In the genomic region with DNA sequence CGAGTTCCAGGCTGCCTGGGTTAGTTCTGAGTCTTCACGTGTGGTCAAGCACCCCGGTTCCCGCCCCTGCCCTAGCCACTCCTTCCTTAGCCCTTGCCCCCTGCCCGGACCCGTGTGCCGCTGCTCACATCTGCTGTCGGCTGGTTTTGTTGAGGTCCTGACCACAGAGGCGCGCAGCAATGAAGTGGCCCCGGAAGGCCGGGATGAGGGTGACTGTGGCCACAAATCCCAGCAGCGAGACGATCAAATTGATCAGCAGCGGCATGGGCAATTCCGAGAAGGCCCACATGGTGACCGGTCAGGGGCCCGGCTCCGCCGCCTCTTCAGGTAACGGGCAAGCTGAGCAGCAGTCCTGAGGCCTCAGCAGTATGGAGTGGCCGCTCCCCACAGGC, we compare ENCODE assay signal across 6 cellular contexts. TPM values are rescaled to one million over a fixed set of nuclear protein-coding genes. Genes with fewer than 3 reads are reported as not detected.
DNase-seq lines count a peak whose midpoint lies in the region; ATAC-seq and TF ChIP-seq lines count a peak whose summit lies in the region.

No MANE protein-coding gene starts in this region.

- H3K4me1 ChIP-seq in NT2/D1 (ENCODE audit: insufficient read depth, insufficient read length) (peaks cover 10% of the 10 kb centered on the region), subcutaneous abdominal adipose tissue (ENCODE audit: control insufficient read depth in 5 of 5, insufficient read depth in 5 of 5, low read length in 5 of 5) (peaks cover 11 to 33% (median 31%) of the 10 kb centered on the region in 5 donors)

- no peak for TF ChIP-seq CTCF in fibroblast of mammary gland (conservative IDR thresholded peaks at IDR 0.05; ENCODE audit: control insufficient read depth, insufficient read depth, low read depth, low read length)

- H3K36me3 Mint-ChIP-seq in activated T-cell treated with anti-CD3 and anti-CD28 coated beads, Interleukin-2, amount 50 U/mL, for 72 hours (ENCODE audit: insufficient read depth in 2 of 2), result peaks cover 11 to 15% of the 10 kb centered on the region in 2 donors

- H3K9me3 Mint-ChIP-seq in activated T-cell treated with anti-CD3 and anti-CD28 coated beads, Interleukin-2, amount 50 U/mL, for 72 hours, result no peaks in the 10 kb centered on the region

- H3K4me3 ChIP-seq in NT2/D1 (ENCODE audit: insufficient read length, low read depth), result peak overlapping the region; percentile 78
- peak overlapping the region; percentile 89 for H3K4me3 ChIP-seq in fibroblast of mammary gland (ENCODE audit: control insufficient read depth, low read depth, low read length)
- peak overlapping the region; percentile 81 to 93 (median 89) for H3K4me3 ChIP-seq in subcutaneous abdominal adipose tissue (ENCODE audit: low read depth in 1 of 5, low read length in 5 of 5)

- H3K27ac ChIP-seq in subcutaneous abdominal adipose tissue (ENCODE audit: low read depth, low read length), result peak overlapping the region; percentile 92

- H3K27ac Mint-ChIP-seq in activated T-cell treated with anti-CD3 and anti-CD28 coated beads, Interleukin-2, amount 50 U/mL, for 72 hours, result peak overlapping the region; percentile 95

- peaks cover 58% of the 10 kb centered on the region for H3K4me1 Mint-ChIP-seq in activated T-cell treated with anti-CD3 and anti-CD28 coated beads, Interleukin-2, amount 50 U/mL, for 72 hours (ENCODE audit: low read depth)

- H3K9me3 ChIP-seq in NT2/D1 (ENCODE audit: insufficient read depth, low read length) (0 out of 2 replicates have a peak, but pooled peaks cover under 1% of the 10 kb centered on the region), subcutaneous abdominal adipose tissue (ENCODE audit: control insufficient read depth in 5 of 5, low read length in 5 of 5) (no peaks in the 10 kb centered on the region)

- peak overlapping the region; percentile 92 for H3K9ac ChIP-seq in NT2/D1 (ENCODE audit: insufficient read length, low read depth)
- H3K9ac ChIP-seq in subcutaneous abdominal adipose tissue (ENCODE audit: low read length in 5 of 5), result peak overlapping the region; percentile 2 to 93 (median 88)

- H3K4me3 Mint-ChIP-seq in activated T-cell treated with anti-CD3 and anti-CD28 coated beads, Interleukin-2, amount 50 U/mL, for 72 hours, result peak overlapping the region; percentile 85 to 92

- H3K36me3 ChIP-seq in NT2/D1 (ENCODE audit: insufficient read depth, insufficient read length, low read length), result peaks cover 28% of the 10 kb centered on the region
- H3K36me3 ChIP-seq in subcutaneous abdominal adipose tissue (ENCODE audit: control insufficient read depth in 5 of 5, insufficient read depth in 5 of 5, low read length in 5 of 5), result peaks cover 6 to 24% (median 20%) of the 10 kb centered on the region in 5 donors

- no peaks in the 10 kb centered on the region for H3K27me3 Mint-ChIP-seq in activated T-cell treated with anti-CD3 and anti-CD28 coated beads, Interleukin-2, amount 50 U/mL, for 72 hours (ENCODE audit: low read depth)

- no peaks in the 10 kb centered on the region for H3K27me3 ChIP-seq in NT2/D1 (ENCODE audit: insufficient read depth, insufficient read length)
- H3K27me3 ChIP-seq in subcutaneous abdominal adipose tissue (ENCODE audit: control insufficient read depth in 5 of 5, insufficient read depth in 4 of 5, low read length in 5 of 5), result no peaks in the 10 kb centered on the region

- peak; percentile 50 to 59 for ATAC-seq in activated T-cell treated with anti-CD3 and anti-CD28 coated beads, Interleukin-2, amount 50 U/mL, for 72 hours (replicated peaks in 1 of 2)

- DNase-seq in activated T-cell treated with anti-CD3 and anti-CD28 coated beads, Interleukin-2, amount 50 U/mL, for 72 hours, result peak; percentile 59 to 61
- no peak for DNase-seq in activated T-cell treated with anti-CD3 and anti-CD28 coated beads, Interleukin-2, amount 50 U/mL, for 48 hours
- no peak for DNase-seq in NT2/D1 (ENCODE audit: low read depth, low spot score)
- DNase-seq in fibroblast of mammary gland (ENCODE audit: low read depth), result peak; percentile 21
- DNase-seq in NOMO-1 treated with DMSO at 0.1 percent for 48 hours (lab: John Stamatoyannopoulos, UW; ENCODE audit: unreplicated experiment), result no peak

RNA-seq across cellular contexts. Expression of a gene that starts 0.3 kb away (rescaled TPM):
- 10 to 100 TPM; 63.8 to 81.9 TPM for total RNA-seq in activated T-cell treated with anti-CD3 and anti-CD28 coated beads, Interleukin-2, amount 50 U/mL, for 72 hours

RNA-seq across cellular contexts. Expression of a gene that starts 5.8 kb away (rescaled TPM):
- total RNA-seq in activated T-cell treated with anti-CD3 and anti-CD28 coated beads, Interleukin-2, amount 50 U/mL, for 72 hours, result 10 to 100 TPM; 21.0 to 21.1 TPM

RNA-seq across cellular contexts. Expression of a gene that starts 16.7 kb away (rescaled TPM):
- total RNA-seq in activated T-cell treated with anti-CD3 and anti-CD28 coated beads, Interleukin-2, amount 50 U/mL, for 72 hours, result 10 to 100 TPM; 31.6 to 42.5 TPM

RNA-seq across cellular contexts. Expression of a gene that starts 20.0 kb away (rescaled TPM):
- 10 to 100 TPM; 31.9 to 34.1 TPM for total RNA-seq in activated T-cell treated with anti-CD3 and anti-CD28 coated beads, Interleukin-2, amount 50 U/mL, for 72 hours

RNA-seq across cellular contexts. Expression of a gene that starts 33.7 kb away (rescaled TPM):
- 10 to 100 TPM; 24.0 to 24.2 TPM for total RNA-seq in activated T-cell treated with anti-CD3 and anti-CD28 coated beads, Interleukin-2, amount 50 U/mL, for 72 hours

Comparison
In these comparisons a context has a peak if more than half of its experiments do, and no peak if none do; other contexts are left out.
1. DNase-seq: peak in activated T-cell treated with anti-CD3 and anti-CD28 coated beads, Interleukin-2, amount 50 U/mL, for 72 hours (2 of 2) and fibroblast of mammary gland (single experiment); none in activated T-cell treated with anti-CD3 and anti-CD28 coated beads, Interleukin-2, amount 50 U/mL, for 48 hours (0 of 2), NT2/D1 (single experiment) and NOMO-1 treated with DMSO at 0.1 percent for 48 hours (single experiment).
2. Peak in every context shown above with its lines, with median percentiles within 50 percentile points of each other: H3K4me3 ChIP-seq.